In the genomic region with DNA sequence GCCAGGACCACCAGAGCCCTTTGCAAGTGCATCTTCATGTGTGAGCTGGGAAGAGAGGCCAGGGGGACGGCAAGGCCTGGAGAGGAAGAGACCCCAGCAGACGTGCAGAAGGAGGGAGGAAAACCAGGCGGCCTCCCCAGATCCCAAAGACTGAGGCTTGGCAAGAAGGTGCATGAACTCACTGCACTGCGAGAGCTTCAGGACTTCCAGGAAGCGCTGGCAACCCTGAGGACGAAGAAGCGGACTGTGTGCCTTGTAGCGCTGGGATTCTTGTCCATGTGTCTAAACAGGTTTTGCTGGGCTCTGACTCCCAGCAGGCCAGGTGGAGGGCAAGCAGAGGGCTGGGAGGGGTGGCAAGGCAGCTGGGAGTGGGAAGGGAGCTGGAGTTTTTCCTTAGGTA, we compare ENCODE assay signal across 10 cellular contexts. TPM values are rescaled to one million over a fixed set of nuclear protein-coding genes. Genes with fewer than 3 reads are reported as not detected.
DNase-seq lines count a peak whose midpoint lies in the region; ATAC-seq lines count a peak whose summit lies in the region.
"Had no signal": no experiment of that assay in that cellular context is flagged by ENCODE, and none has a peak within 500 bp of the region (broad histone marks: within the 10 kb centered on the region; RNA-seq: fewer than 3 reads in every experiment).

No MANE protein-coding gene starts in this region.

- H3K36me3 Mint-ChIP-seq in activated T-helper 1 cell treated with anti-CD3 and anti-CD28 coated beads, Interleukin-12 subunit alpha, Interleukin-12 subunit beta, Interleukin-2, Interleukin-4 antibody, amounts not matched to agents 30 ng/mL and 10 ng/mL and 1 ng/mL, durations not matched to agents 14 hours and 24 hours and 36 hours (ENCODE audit: low read depth): no peaks in the 10 kb centered on the region
- peaks cover 5% of the 10 kb centered on the region for H3K36me3 Mint-ChIP-seq in stimulated activated effector memory CD8-positive, alpha-beta T cell treated with anti-CD3 and anti-CD28 coated beads, Interleukin-12 subunit alpha, Interleukin-12 subunit beta, amount 100 ng/mL, for 72 hours

- peaks cover 10% of the 10 kb centered on the region for H3K4me1 ChIP-seq in right cardiac atrium (ENCODE audit: control insufficient read depth, insufficient read depth, low read length)
- peaks cover 8% of the 10 kb centered on the region for H3K4me1 ChIP-seq in HAP-1

- H3K27ac Mint-ChIP-seq in activated T-helper 1 cell treated with anti-CD3 and anti-CD28 coated beads, Interleukin-12 subunit alpha, Interleukin-12 subunit beta, Interleukin-2, Interleukin-4 antibody, amounts not matched to agents 30 ng/mL and 10 ng/mL and 1 ng/mL, durations not matched to agents 14 hours and 24 hours and 36 hours: no peak overlapping the region
- peak overlapping the region; percentile 69 for H3K27ac Mint-ChIP-seq in stimulated activated effector memory CD8-positive, alpha-beta T cell treated with anti-CD3 and anti-CD28 coated beads, Interleukin-12 subunit alpha, Interleukin-12 subunit beta, amount 100 ng/mL, for 72 hours

- no peaks in the 10 kb centered on the region for H3K9me3 Mint-ChIP-seq in activated T-helper 1 cell treated with anti-CD3 and anti-CD28 coated beads, Interleukin-12 subunit alpha, Interleukin-12 subunit beta, Interleukin-2, Interleukin-4 antibody, amounts not matched to agents 30 ng/mL and 10 ng/mL and 1 ng/mL, durations not matched to agents 14 hours and 24 hours and 36 hours
- H3K9me3 Mint-ChIP-seq in stimulated activated effector memory CD8-positive, alpha-beta T cell treated with anti-CD3 and anti-CD28 coated beads, Interleukin-12 subunit alpha, Interleukin-12 subunit beta, amount 100 ng/mL, for 72 hours: no peaks in the 10 kb centered on the region

- intact Hi-C loops in activated T-helper 1 cell treated with anti-CD3 and anti-CD28 coated beads, Interleukin-12 subunit alpha, Interleukin-12 subunit beta, Interleukin-2, Interleukin-4 antibody, amounts not matched to agents 30 ng/mL and 10 ng/mL and 1 ng/mL, durations not matched to agents 14 hours and 24 hours and 36 hours (cut with micrococcal nuclease): loop anchor here (1.0 to 5.0 kb wide), 2 partner anchors 404 to 804 kb away; partner anchors contain the start of gene TMED10
- intact Hi-C loops in right cardiac atrium (cut with DNase I): loop anchor here (5.0 to 10.0 kb wide), 4 partner anchors 184 to 274 kb away; no protein-coding TSS in a partner anchor

- H3K27ac ChIP-seq in right cardiac atrium (ENCODE audit: low read length): peak overlapping the region; percentile 39

- H3K27me3 Mint-ChIP-seq in activated T-helper 1 cell treated with anti-CD3 and anti-CD28 coated beads, Interleukin-12 subunit alpha, Interleukin-12 subunit beta, Interleukin-2, Interleukin-4 antibody, amounts not matched to agents 30 ng/mL and 10 ng/mL and 1 ng/mL, durations not matched to agents 14 hours and 24 hours and 36 hours (ENCODE audit: insufficient read depth): peaks cover 5% of the 10 kb centered on the region

- DNase-seq in NCI-H2107 (lab: John Stamatoyannopoulos, UW): peak; percentile 15
- no peak for DNase-seq in NCI-H2107 treated with DMSO at 0.1 percent for 48 hours (lab: John Stamatoyannopoulos, UW; ENCODE audit: unreplicated experiment)
- no peak for DNase-seq in activated T-helper 1 cell treated with anti-CD3 and anti-CD28 coated beads, Interleukin-12 subunit alpha, Interleukin-12 subunit beta, Interleukin-2, Interleukin-4 antibody, amounts not matched to agents 30 ng/mL and 10 ng/mL and 1 ng/mL, durations not matched to agents 14 hours and 24 hours and 36 hours (ENCODE audit: low spot score)
- peak; percentile 52 to 78 (median 67) for DNase-seq in right cardiac atrium
- DNase-seq in stimulated activated effector memory CD8-positive, alpha-beta T cell treated with anti-CD3 and anti-CD28 coated beads, Interleukin-12 subunit alpha, Interleukin-12 subunit beta, amount 100 ng/mL, for 72 hours (ENCODE audit: low spot score in 2 of 2): no peak
- no peak for DNase-seq in dermis blood vessel endothelial cell
- DNase-seq in Ammon's horn (ENCODE audit: low spot score): no peak
- DNase-seq in HAP-1 (ENCODE audit: low spot score in 2 of 2): no peak
- DNase-seq: AML-193, trophoblast cell had no signal

- peak overlapping the region; percentile 84 for H3K4me3 Mint-ChIP-seq in activated T-helper 1 cell treated with anti-CD3 and anti-CD28 coated beads, Interleukin-12 subunit alpha, Interleukin-12 subunit beta, Interleukin-2, Interleukin-4 antibody, amounts not matched to agents 30 ng/mL and 10 ng/mL and 1 ng/mL, durations not matched to agents 14 hours and 24 hours and 36 hours
- H3K4me3 Mint-ChIP-seq in stimulated activated effector memory CD8-positive, alpha-beta T cell treated with anti-CD3 and anti-CD28 coated beads, Interleukin-12 subunit alpha, Interleukin-12 subunit beta, amount 100 ng/mL, for 72 hours: peak overlapping the region; percentile 79

- H3K36me3 ChIP-seq in HAP-1 (replicated peaks): no peaks in the 10 kb centered on the region

- H3K4me1 Mint-ChIP-seq in activated T-helper 1 cell treated with anti-CD3 and anti-CD28 coated beads, Interleukin-12 subunit alpha, Interleukin-12 subunit beta, Interleukin-2, Interleukin-4 antibody, amounts not matched to agents 30 ng/mL and 10 ng/mL and 1 ng/mL, durations not matched to agents 14 hours and 24 hours and 36 hours (ENCODE audit: low read depth): peaks cover 40% of the 10 kb centered on the region
- peaks cover 42% of the 10 kb centered on the region for H3K4me1 Mint-ChIP-seq in stimulated activated effector memory CD8-positive, alpha-beta T cell treated with anti-CD3 and anti-CD28 coated beads, Interleukin-12 subunit alpha, Interleukin-12 subunit beta, amount 100 ng/mL, for 72 hours

- H3K9me3 ChIP-seq in right cardiac atrium (ENCODE audit: control insufficient read depth, low read length): no peaks in the 10 kb centered on the region
- H3K9me3 ChIP-seq in HAP-1: no peaks in the 10 kb centered on the region

- WGBS in right cardiac atrium: 41% methylated on average over 8 of the region's 8 CpGs

- no peak for ATAC-seq in right cardiac atrium
- no peak for ATAC-seq in stimulated activated effector memory CD8-positive, alpha-beta T cell treated with anti-CD3 and anti-CD28 coated beads, Interleukin-12 subunit alpha, Interleukin-12 subunit beta, amount 100 ng/mL, for 72 hours

- H3K4me3 ChIP-seq in right cardiac atrium (ENCODE audit: low read length) (peak overlapping the region; percentile 70), HAP-1 (no peak overlapping the region)

- no peaks in the 10 kb centered on the region for H3K27me3 ChIP-seq in right cardiac atrium (ENCODE audit: control insufficient read depth, insufficient read depth)
- H3K27me3 ChIP-seq in HAP-1 (ENCODE audit: low read depth): no peaks in the 10 kb centered on the region

- in situ Hi-C loops in HAP-1 (cut with MboI; ENCODE audit: low sequenced_read_pairs): loop anchor here (5.0 kb wide), 1 partner anchor 269 kb away; no protein-coding TSS in a partner anchor

RNA-seq across cellular contexts. Expression of gene TGFB3, which starts 0.9 kb away (rescaled TPM):
- total RNA-seq in activated T-helper 1 cell treated with anti-CD3 and anti-CD28 coated beads, Interleukin-12 subunit alpha, Interleukin-12 subunit beta, Interleukin-2, Interleukin-4 antibody, amounts not matched to agents 30 ng/mL and 10 ng/mL and 1 ng/mL, durations not matched to agents 14 hours and 24 hours and 36 hours: 2.2 and 3.0 TPM in 2 replicates
- total RNA-seq in right cardiac atrium (10 to 100 TPM; 33.3 to 76.3 (median 38.7) TPM), dermis blood vessel endothelial cell (2.6 and 4.1 TPM in 2 replicates)
- polyA plus RNA-seq in right cardiac atrium: 18.0 TPM

RNA-seq across cellular contexts. Expression of gene IFT43, which starts 4.7 kb away (rescaled TPM):
- 8.7 and 10.4 TPM in 2 replicates for total RNA-seq in activated T-helper 1 cell treated with anti-CD3 and anti-CD28 coated beads, Interleukin-12 subunit alpha, Interleukin-12 subunit beta, Interleukin-2, Interleukin-4 antibody, amounts not matched to agents 30 ng/mL and 10 ng/mL and 1 ng/mL, durations not matched to agents 14 hours and 24 hours and 36 hours
- total RNA-seq in right cardiac atrium (10 to 100 TPM; 46.1 to 76.2 (median 59.1) TPM), dermis blood vessel endothelial cell (18.6 and 28.4 TPM in 2 replicates)
- polyA plus RNA-seq in right cardiac atrium: 58.5 TPM

Comparison
In these comparisons a context has a peak if more than half of its experiments do, and no peak if none do; other contexts are left out.
1. DNase-seq: peak in NCI-H2107 (single experiment) and right cardiac atrium (3 of 3); none in NCI-H2107 treated with DMSO at 0.1 percent for 48 hours (single experiment), activated T-helper 1 cell treated with anti-CD3 and anti-CD28 coated beads, Interleukin-12 subunit alpha, Interleukin-12 subunit beta, Interleukin-2, Interleukin-4 antibody, amounts not matched to agents 30 ng/mL and 10 ng/mL and 1 ng/mL, durations not matched to agents 14 hours and 24 hours and 36 hours (single experiment), stimulated activated effector memory CD8-positive, alpha-beta T cell treated with anti-CD3 and anti-CD28 coated beads, Interleukin-12 subunit alpha, Interleukin-12 subunit beta, amount 100 ng/mL, for 72 hours (0 of 2), dermis blood vessel endothelial cell (single experiment), Ammon's horn (single experiment) and HAP-1 (0 of 2).